In genomic region chr7:88615336-88615735, GRCh38 we compare ENCODE assay signal across 27 cellular contexts.
"Had no signal": no experiment of that assay in that cellular context is flagged by ENCODE, and none has a peak within 500 bp of the region (broad histone marks: within the 10 kb centered on the region; RNA-seq: fewer than 3 reads in every experiment).

No MANE protein-coding gene starts in this region.

- H3K9me3 ChIP-seq: gastrocnemius medialis, heart right ventricle, left lung, lower lobe of right lung, mucosa of descending colon had no signal

- H3K4me3 Mint-ChIP-seq: dendritic cell treated with granulocyte-macrophage colony-stimulating factor and Interleukin-4, amounts not matched to agents 40 ng/mL and 50 ng/mL, for 4 days; effector memory CD8-positive, alpha-beta T cell; endodermal cell; mesothelial cell of epicardium; naive B cell; naive thymus-derived CD8-positive, alpha-beta T cell had no signal

- H3K27ac ChIP-seq: epithelial cell of prostate, esophagus squamous epithelium, gastrocnemius medialis, heart right ventricle, left lung, lower lobe of right lung had no signal

- H3K27ac Mint-ChIP-seq: dendritic cell treated with granulocyte-macrophage colony-stimulating factor and Interleukin-4, amounts not matched to agents 40 ng/mL and 50 ng/mL, for 4 days; effector memory CD8-positive, alpha-beta T cell; endodermal cell; mesothelial cell of epicardium; naive B cell; naive thymus-derived CD8-positive, alpha-beta T cell had no signal

- H3K36me3 Mint-ChIP-seq: mesothelial cell of epicardium; naive B cell; naive thymus-derived CD8-positive, alpha-beta T cell had no signal

- H3K36me3 ChIP-seq: esophagus squamous epithelium, gastrocnemius medialis, heart right ventricle, left lung, lower lobe of right lung had no signal

- ATAC-seq: effector memory CD8-positive, alpha-beta T cell; esophagus mucosa; gastrocnemius medialis; heart right ventricle; left cardiac atrium; left lung; left ventricle myocardium superior; lower lobe of right lung; mucosa of descending colon; naive thymus-derived CD8-positive, alpha-beta T cell had no signal

- H3K4me3 ChIP-seq: esophagus squamous epithelium, gastrocnemius medialis, heart right ventricle, left lung, lower lobe of right lung, mucosa of descending colon had no signal

- H3K4me1 ChIP-seq: esophagus squamous epithelium, gastrocnemius medialis, heart right ventricle, left lung, lower lobe of right lung had no signal

- H3K27me3 Mint-ChIP-seq: dendritic cell treated with granulocyte-macrophage colony-stimulating factor and Interleukin-4, amounts not matched to agents 40 ng/mL and 50 ng/mL, for 4 days; effector memory CD8-positive, alpha-beta T cell; naive B cell had no signal

- H3K9me3 Mint-ChIP-seq: dendritic cell treated with granulocyte-macrophage colony-stimulating factor and Interleukin-4, amounts not matched to agents 40 ng/mL and 50 ng/mL, for 4 days; mesothelial cell of epicardium had no signal

- H3K4me1 Mint-ChIP-seq: mesothelial cell of epicardium; naive B cell; naive thymus-derived CD8-positive, alpha-beta T cell had no signal

- DNase-seq: cortex of kidney; effector CD8-positive, alpha-beta T cell; effector memory CD8-positive, alpha-beta T cell; endodermal cell; erythroblast; esophagus squamous epithelium; foreskin fibroblast; gastrocnemius medialis; glutamatergic neuron; head of caudate nucleus; heart right ventricle; hippocampal formation; left cardiac atrium; left lung; left ventricle myocardium superior; lower lobe of right lung; mesenchymal stem cell; mucosa of descending colon; naive B cell; naive thymus-derived CD8-positive, alpha-beta T cell had no signal

- H3K27me3 ChIP-seq: esophagus squamous epithelium, gastrocnemius medialis, heart right ventricle, left lung had no signal

- FAIRE-seq: endometrium, islet of Langerhans, keratinocyte had no signal
